ENCODE assay signal across 13 cellular contexts in the genomic region with DNA sequence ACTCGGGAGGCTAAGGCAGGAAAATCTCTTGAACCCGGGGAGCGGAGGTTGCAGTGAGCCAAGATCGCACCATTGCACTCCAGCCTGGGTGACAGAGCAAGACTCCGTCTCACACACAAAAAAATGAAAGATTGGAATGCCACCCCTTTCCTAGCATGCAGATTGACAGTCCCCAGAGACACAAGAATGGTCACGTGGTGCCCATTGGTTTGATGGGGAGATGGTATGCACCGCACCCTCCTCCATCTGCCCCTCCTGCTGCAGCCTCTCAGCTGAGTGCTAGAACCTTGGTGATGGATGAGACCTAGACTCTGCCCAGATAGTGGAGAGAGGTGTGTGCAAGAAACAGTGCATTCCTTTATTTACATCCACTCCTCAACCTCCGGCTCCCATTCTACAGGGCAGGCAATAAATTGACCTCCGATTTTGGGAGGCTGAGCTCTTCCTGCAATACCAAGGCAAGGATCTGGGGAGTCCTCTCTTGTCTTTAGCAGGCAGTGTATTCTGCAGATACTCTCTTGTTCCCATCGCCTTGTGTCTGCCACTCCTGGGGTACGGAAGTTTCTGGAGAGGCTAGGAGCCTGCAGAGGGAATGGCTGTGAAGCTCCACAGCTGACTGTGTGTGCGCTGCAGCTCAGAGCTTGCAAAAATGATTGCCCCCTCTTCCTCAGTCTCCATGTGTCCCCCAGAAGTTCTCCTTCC. TPM values are rescaled to one million over a fixed set of nuclear protein-coding genes. Genes with fewer than 3 reads are reported as not detected.
DNase-seq lines count a peak whose midpoint lies in the region; ATAC-seq and TF ChIP-seq lines count a peak whose summit lies in the region.
"Had no signal": no experiment of that assay in that cellular context is flagged by ENCODE, and none has a peak within 500 bp of the region (broad histone marks: within the 10 kb centered on the region; RNA-seq: fewer than 3 reads in every experiment).

No MANE protein-coding gene starts in this region.

- TF ChIP-seq CTCF in RWPE1 (conservative IDR thresholded peaks at IDR 0.05; ENCODE audit: low read depth) (no peak), endothelial cell (IDR thresholded peaks at IDR 0.05; ENCODE audit: unreplicated experiment) (no peak), PC-3 (conservative IDR thresholded peaks at IDR 0.05; ENCODE audit: low read depth, low read length) (no peak)

- H3K9me2 ChIP-seq in PC-3 (replicated peaks; ENCODE audit: low read length), result no peaks in the 10 kb centered on the region

- H3K4me3 ChIP-seq in PC-3 (ENCODE audit: low read length), result no peak overlapping the region

- H3K36me3 ChIP-seq in PC-3 (ENCODE audit: low read depth, low read length), result no peaks in the 10 kb centered on the region
- H3K36me3 ChIP-seq: gastroesophageal sphincter had no signal

- no peak for DNase-seq in activated naive CD4-positive, alpha-beta T cell treated with anti-CD3 and anti-CD28 coated beads for 36 hours
- DNase-seq in activated naive CD4-positive, alpha-beta T cell treated with Interleukin-2 at 50 U/mL for 16 hours, result no peak
- no peak for DNase-seq in RWPE1 (ENCODE audit: low spot score)
- no peak for DNase-seq in endothelial cell (ENCODE audit: low spot score)
- DNase-seq in stimulated activated naive B cell treated with anti-CD40 and anti-IgM and Interleukin-4, amounts not matched to agents 10 μg/mL and 1 μg/mL and 100 μg/mL, for 72 hours, result no peak
- no peak for DNase-seq in germinal center (ENCODE audit: low spot score)
- no peak for DNase-seq in PC-3
- DNase-seq: aorta; effector memory CD4-positive, alpha-beta T cell; NCI-H146; occipital lobe had no signal

- H3K9me3 ChIP-seq in PC-3 (ENCODE audit: low read length), result no peaks in the 10 kb centered on the region
- H3K9me3 ChIP-seq: gastroesophageal sphincter had no signal

- no TSS peak for BruUV-seq in PC-3 (replicated peaks; lab: Mats Ljungman, UMichigan)

- H3K27me3 Mint-ChIP-seq in activated naive CD4-positive, alpha-beta T cell treated with anti-CD3 and anti-CD28 coated beads for 36 hours (ENCODE audit: low read depth), result no peaks in the 10 kb centered on the region
- H3K27me3 Mint-ChIP-seq in endothelial cell (ENCODE audit: unreplicated experiment), result peaks cover 9% of the 10 kb centered on the region
- H3K27me3 Mint-ChIP-seq in stimulated activated naive B cell treated with anti-CD40 and anti-IgM and Interleukin-4, amounts not matched to agents 10 μg/mL and 1 μg/mL and 100 μg/mL, for 72 hours, result peaks cover 4 to 13% of the 10 kb centered on the region in 2 donors

- H3K4me1 ChIP-seq in PC-3 (ENCODE audit: insufficient read depth, low read length), result peaks cover 34% of the 10 kb centered on the region

- H3K9me3 Mint-ChIP-seq in activated naive CD4-positive, alpha-beta T cell treated with anti-CD3 and anti-CD28 coated beads for 36 hours, result no peaks in the 10 kb centered on the region
- H3K9me3 Mint-ChIP-seq in endothelial cell (ENCODE audit: unreplicated experiment), result no peaks in the 10 kb centered on the region
- H3K9me3 Mint-ChIP-seq in stimulated activated naive B cell treated with anti-CD40 and anti-IgM and Interleukin-4, amounts not matched to agents 10 μg/mL and 1 μg/mL and 100 μg/mL, for 72 hours, result no peaks in the 10 kb centered on the region

- POLR2A ChIA-PET in RWPE1 (lab: Yijun Ruan, JAX; ENCODE audit: low non-redundant PET) (no interaction called here), PC-3 (lab: Charles Lee; ENCODE audit: unreplicated experiment) (no interaction called here)

- H3K27ac ChIP-seq in RWPE1 (peak overlapping the region; percentile 84), PC-3 (ENCODE audit: low read length) (no peak overlapping the region)

- H3F3A ChIP-seq in PC-3 (ENCODE audit: low read length, unreplicated experiment), result no peaks in the 10 kb centered on the region

- H2AFZ ChIP-seq in PC-3 (ENCODE audit: low read length), result no peak overlapping the region

- peak overlapping the region; percentile 75 for H3K4me3 Mint-ChIP-seq in activated naive CD4-positive, alpha-beta T cell treated with anti-CD3 and anti-CD28 coated beads for 36 hours
- H3K4me3 Mint-ChIP-seq in endothelial cell (ENCODE audit: unreplicated experiment), result no peak overlapping the region
- peak overlapping the region; percentile 31 to 42 for H3K4me3 Mint-ChIP-seq in stimulated activated naive B cell treated with anti-CD40 and anti-IgM and Interleukin-4, amounts not matched to agents 10 μg/mL and 1 μg/mL and 100 μg/mL, for 72 hours

- intact Hi-C loops in activated naive CD4-positive, alpha-beta T cell treated with anti-CD3 and anti-CD28 coated beads for 36 hours (cut with micrococcal nuclease), result no loop called here
- intact Hi-C loops in PC-3 (cut with micrococcal nuclease), result loop anchor here (5.0 kb wide), 1 partner anchor 176 kb away; no protein-coding TSS in a partner anchor

- CTCF ChIA-PET in activated naive CD4-positive, alpha-beta T cell treated with anti-CD3 and anti-CD28 coated beads for 36 hours (lab: Charles Lee), result interaction anchor here (1.2 kb wide), 1 partner anchor 69 kb away, joined by 5 read pairs; no protein-coding TSS in a partner anchor
- CTCF ChIA-PET in RWPE1 (lab: Yijun Ruan, JAX) (interaction anchor here (0.9 kb wide), 1 partner anchor 69 kb away, joined by 3 read pairs; no protein-coding TSS in a partner anchor), PC-3 (lab: Charles Lee) (no interaction called here)

- H3K4me2 ChIP-seq in PC-3 (ENCODE audit: low read length), result no peak overlapping the region

- H3K79me2 ChIP-seq in PC-3 (ENCODE audit: low read length), result peaks cover 32% of the 10 kb centered on the region

- H3K27me3 ChIP-seq in PC-3 (ENCODE audit: low read length), result no peaks in the 10 kb centered on the region
- H3K27me3 ChIP-seq: gastroesophageal sphincter had no signal

- H4K20me1 ChIP-seq in PC-3 (ENCODE audit: low read length), result no peaks in the 10 kb centered on the region

- H3K4me1 Mint-ChIP-seq in activated naive CD4-positive, alpha-beta T cell treated with anti-CD3 and anti-CD28 coated beads for 36 hours (ENCODE audit: low read depth), result peaks cover 22% of the 10 kb centered on the region
- peaks cover 31% of the 10 kb centered on the region for H3K4me1 Mint-ChIP-seq in endothelial cell (ENCODE audit: unreplicated experiment)
- H3K4me1 Mint-ChIP-seq in stimulated activated naive B cell treated with anti-CD40 and anti-IgM and Interleukin-4, amounts not matched to agents 10 μg/mL and 1 μg/mL and 100 μg/mL, for 72 hours, result peaks cover 26 to 48% of the 10 kb centered on the region in 2 donors

- H3K9ac ChIP-seq in PC-3 (ENCODE audit: low read length), result no peak overlapping the region

- no peak overlapping the region for H3K27ac Mint-ChIP-seq in activated naive CD4-positive, alpha-beta T cell treated with anti-CD3 and anti-CD28 coated beads for 36 hours
- peak overlapping the region; percentile 57 for H3K27ac Mint-ChIP-seq in endothelial cell (ENCODE audit: unreplicated experiment)
- peak overlapping the region; percentile 95 for H3K27ac Mint-ChIP-seq in stimulated activated naive B cell treated with anti-CD40 and anti-IgM and Interleukin-4, amounts not matched to agents 10 μg/mL and 1 μg/mL and 100 μg/mL, for 72 hours

- H3K36me3 Mint-ChIP-seq in activated naive CD4-positive, alpha-beta T cell treated with anti-CD3 and anti-CD28 coated beads for 36 hours (ENCODE audit: low read depth), result no peaks in the 10 kb centered on the region
- H3K36me3 Mint-ChIP-seq in endothelial cell (ENCODE audit: low read depth, unreplicated experiment), result peaks cover 6% of the 10 kb centered on the region
- H3K36me3 Mint-ChIP-seq in stimulated activated naive B cell treated with anti-CD40 and anti-IgM and Interleukin-4, amounts not matched to agents 10 μg/mL and 1 μg/mL and 100 μg/mL, for 72 hours, result no peaks in the 10 kb centered on the region

- no peak for ATAC-seq in stimulated activated naive B cell treated with anti-CD40 and anti-IgM and Interleukin-4, amounts not matched to agents 10 μg/mL and 1 μg/mL and 100 μg/mL, for 72 hours (replicated peaks)
- no peak for ATAC-seq in HG02610 (IDR thresholded peaks at IDR 0.05; ENCODE audit: unreplicated experiment)
- ATAC-seq in PC-3, result no peak

RNA-seq across cellular contexts. Expression of a gene that starts 1.1 kb away (rescaled TPM):
- total RNA-seq in activated naive CD4-positive, alpha-beta T cell treated with anti-CD3 and anti-CD28 coated beads for 36 hours, result 1 to 10 TPM; 2.9 to 3.8 TPM
- 19.8 TPM for total RNA-seq in endothelial cell (ENCODE audit: unreplicated experiment)
- 8.2 and 10.5 TPM in 2 replicates for total RNA-seq in PC-3 (2014; rRNA removed)
